ENCODE assay signal across 8 cellular contexts in genomic region chr1:86913399-86913895, GRCh38. TPM values are rescaled to one million over a fixed set of nuclear protein-coding genes. Genes with fewer than 3 reads are reported as not detected.
A peak's percentile ranks its signal among the peaks of the same experiment; 100 is the strongest.
DNase-seq lines count a peak whose midpoint lies in the region; ATAC-seq and TF ChIP-seq lines count a peak whose summit lies in the region.

No MANE protein-coding gene starts in this region.

- peaks cover 7% of the 10 kb centered on the region; the same call in 1 of the 2 replicates for H3K36me3 ChIP-seq in PC-3 (ENCODE audit: low read depth, low read length)

- intact Hi-C loops in PC-3 (cut with micrococcal nuclease), result loop anchor here (5.0 to 10.0 kb wide), 2 partner anchors 41 to 209 kb away; partner anchors contain the start of gene SH3GLB1

- H3K27ac ChIP-seq in PC-3 (ENCODE audit: low read length), result peak overlapping the region; percentile 68
- H3K27ac ChIP-seq in adipose tissue (ENCODE audit: low read depth, low read length), result peak overlapping the region; percentile 91

- peaks cover 34% of the 10 kb centered on the region for H4K20me1 ChIP-seq in PC-3 (ENCODE audit: low read length)

- POLR2A ChIA-PET in PC-3 (lab: Charles Lee; ENCODE audit: unreplicated experiment), result no interaction called here

- CTCF ChIA-PET in PC-3 (lab: Charles Lee), result no interaction called here

- peak overlapping the region; percentile 98 for H3K4me3 ChIP-seq in PC-3 (ENCODE audit: low read length)

- peak overlapping the region; percentile 90 for H3K4me2 ChIP-seq in PC-3 (ENCODE audit: low read length)

- H3K27me3 ChIP-seq in PC-3 (ENCODE audit: low read length), result no peaks in the 10 kb centered on the region

- ATAC-seq in HG02642 (IDR thresholded peaks at IDR 0.05; ENCODE audit: poor library complexity, unreplicated experiment), result peak; percentile 14
- 0 out of 2 replicates have a peak, but pooled peaks have one; percentile 4 for ATAC-seq in PC-3
- no peak for ATAC-seq in HG03342 (IDR thresholded peaks at IDR 0.05; ENCODE audit: unreplicated experiment)

- no peaks in the 10 kb centered on the region for H3K9me2 ChIP-seq in PC-3 (replicated peaks; ENCODE audit: low read length)

- no peaks in the 10 kb centered on the region for H3K9me3 ChIP-seq in PC-3 (ENCODE audit: low read length)

- WGBS in adipose tissue, 3 donors, result 0 to 1% (median 0%) methylated on average over 17 of the region's 17 CpGs

- H3K9ac ChIP-seq in PC-3 (ENCODE audit: low read length), result peak overlapping the region; percentile 94

- H3F3A ChIP-seq in PC-3 (ENCODE audit: low read length, unreplicated experiment), result no peaks in the 10 kb centered on the region

- peak overlapping the region; percentile 81 for H2AFZ ChIP-seq in PC-3 (ENCODE audit: low read length)

- no peak for TF ChIP-seq CTCF in PC-3 (conservative IDR thresholded peaks at IDR 0.05; ENCODE audit: low read depth, low read length)

- H3K79me2 ChIP-seq in PC-3 (ENCODE audit: low read length), result peaks cover 92% of the 10 kb centered on the region

- peaks cover 17% of the 10 kb centered on the region for H3K4me1 ChIP-seq in PC-3 (ENCODE audit: insufficient read depth, low read length)

- peak; percentile 27 for DNase-seq in GM03348 (ENCODE audit: low spot score)
- peak; percentile 34 for DNase-seq in PC-3
- DNase-seq in iris pigment epithelial cell (ENCODE audit: low read depth), result peak; percentile 74
- DNase-seq in stimulated activated CD8-positive, alpha-beta memory T cell treated with anti-CD3 and anti-CD28 coated beads, Interleukin-12 subunit alpha, Interleukin-12 subunit beta, amount 100 ng/mL, for 24 hours (ENCODE audit: extremely low read depth), result peak; percentile 14
- no peak for DNase-seq in hippocampal formation (lab: John Stamatoyannopoulos, UW)

- TSS peak; percentile 74 for BruUV-seq in PC-3 (replicated peaks; lab: Mats Ljungman, UMichigan)

RNA-seq across cellular contexts. Expression of gene SELENOF, which starts 0.5 kb away (rescaled TPM):
- 143 and 174 TPM in 2 replicates for total RNA-seq in PC-3 (2014; rRNA removed)
- 100 to 1,000 TPM in 1 of 3 donors, 10 to 100 TPM in 2; 57.1 to 117 (median 98.7) TPM for polyA plus RNA-seq in adipose tissue

RNA-seq across cellular contexts. Expression of gene HS2ST1, which starts 1.0 kb away (rescaled TPM):
- total RNA-seq in PC-3 (2014; rRNA removed), result 13.8 and 15.3 TPM in 2 replicates
- 1 to 10 TPM; 4.6 to 7.0 (median 4.9) TPM for polyA plus RNA-seq in adipose tissue

Comparison
In these comparisons a context has a peak if more than half of its experiments do, and no peak if none do; other contexts are left out.
1. DNase-seq: peak in GM03348 (single experiment), PC-3 (single experiment), iris pigment epithelial cell (single experiment) and stimulated activated CD8-positive, alpha-beta memory T cell treated with anti-CD3 and anti-CD28 coated beads, Interleukin-12 subunit alpha, Interleukin-12 subunit beta, amount 100 ng/mL, for 24 hours (single experiment); none in hippocampal formation (0 of 2).